In genomic region chr14:21023817-21024667, GRCh38 we compare ENCODE assay signal across 1 cellular context.
TF ChIP-seq lines count a peak whose summit lies in the region.

No MANE protein-coding gene starts in this region.

TF ChIP-seq in HepG2, 621 proteins besides CTCF, POLR2A, EP300 and RAD21 (continued from another document and continues in another):
- 0 out of 2 replicates have a peak, but pooled peaks have one; percentile 1 for TF ChIP-seq PRDM10 (CRISPR knock-in tag; IDR thresholded peaks at IDR 0.05; ENCODE audit: low read depth)
- no peak for TF ChIP-seq ZBTB4 (CRISPR knock-in tag; IDR thresholded peaks at IDR 0.05; ENCODE audit: borderline replicate concordance)
- TF ChIP-seq ISL2 (CRISPR knock-in tag; IDR thresholded peaks at IDR 0.05), result no peak
- no peak for TF ChIP-seq USF2 (IDR thresholded peaks at IDR 0.05; ENCODE audit: low read depth, low read length)
- no peak for TF ChIP-seq USF2 (CRISPR knock-in tag; IDR thresholded peaks at IDR 0.05; ENCODE audit: borderline replicate concordance)
- no peak for TF ChIP-seq ZNF180 (CRISPR knock-in tag; IDR thresholded peaks at IDR 0.05; ENCODE audit: borderline replicate concordance, low read depth)
- no peak for TF ChIP-seq ZBTB37 (CRISPR knock-in tag; IDR thresholded peaks at IDR 0.05)
- TF ChIP-seq ZNF597 (CRISPR knock-in tag; IDR thresholded peaks at IDR 0.05), result no peak
- TF ChIP-seq ZNF24 (IDR thresholded peaks at IDR 0.05), result no peak
- peak; percentile 25 for TF ChIP-seq ZEB1 (IDR thresholded peaks at IDR 0.05; ENCODE audit: insufficient replicate concordance, low read depth)
- TF ChIP-seq DBP (CRISPR knock-in tag; IDR thresholded peaks at IDR 0.05; ENCODE audit: not compliant biosample characterization), result no peak
- TF ChIP-seq ATF3 (CRISPR knock-in tag; IDR thresholded peaks at IDR 0.05), result no peak
- TF ChIP-seq JUNB (CRISPR knock-in tag; IDR thresholded peaks at IDR 0.05; ENCODE audit: borderline replicate concordance), result no peak
- TF ChIP-seq THYN1 (CRISPR knock-in tag; IDR thresholded peaks at IDR 0.05; ENCODE audit: borderline replicate concordance, low read depth), result no peak
- peak; percentile 1; the same call in 1 of the 2 replicates for TF ChIP-seq KDM5B (CRISPR knock-in tag; IDR thresholded peaks at IDR 0.05; ENCODE audit: borderline replicate concordance)
- TF ChIP-seq GRHL1 (CRISPR knock-in tag; conservative IDR thresholded peaks at IDR 0.05), result no peak
- TF ChIP-seq KAT8 (CRISPR knock-in tag; IDR thresholded peaks at IDR 0.05), result no peak
- TF ChIP-seq CREM (IDR thresholded peaks at IDR 0.05), result peak; percentile 24; the same call in 1 of the 2 replicates
- no peak for TF ChIP-seq CREM (CRISPR knock-in tag; IDR thresholded peaks at IDR 0.05)
- no peak for TF ChIP-seq ZNF326 (CRISPR knock-in tag; IDR thresholded peaks at IDR 0.05; ENCODE audit: borderline replicate concordance)
- no peak for TF ChIP-seq SRSF9 (IDR thresholded peaks at IDR 0.05; ENCODE audit: borderline replicate concordance, insufficient read depth, low read depth, low read length, poor library complexity, severe bottlenecking)
- no peak for TF ChIP-seq SMARCE1 (IDR thresholded peaks at IDR 0.05; ENCODE audit: borderline replicate concordance)
- no peak for TF ChIP-seq ZNF138 (CRISPR knock-in tag; IDR thresholded peaks at IDR 0.05; ENCODE audit: low read depth)
- no peak for TF ChIP-seq PBX3 (CRISPR knock-in tag; IDR thresholded peaks at IDR 0.05; ENCODE audit: borderline replicate concordance)
- TF ChIP-seq ZNF280D (CRISPR knock-in tag; IDR thresholded peaks at IDR 0.05), result no peak
- no peak for TF ChIP-seq HOXA7 (CRISPR knock-in tag; IDR thresholded peaks at IDR 0.05)
- TF ChIP-seq CREB1 (IDR thresholded peaks at IDR 0.05), result no peak
- no peak for TF ChIP-seq CREB1 (CRISPR knock-in tag; IDR thresholded peaks at IDR 0.05)
- TF ChIP-seq PATZ1 (CRISPR knock-in tag; IDR thresholded peaks at IDR 0.05), result peak; percentile 33; the same call in 1 of the 2 replicates
- TF ChIP-seq TBX2 (CRISPR knock-in tag; IDR thresholded peaks at IDR 0.05; ENCODE audit: borderline replicate concordance), result no peak
- no peak for TF ChIP-seq ZNF501 (CRISPR knock-in tag; IDR thresholded peaks at IDR 0.05)
- TF ChIP-seq KDM2A (CRISPR knock-in tag; IDR thresholded peaks at IDR 0.05; ENCODE audit: borderline replicate concordance, low read depth), result no peak
